ENCODE assay signal across 18 cellular contexts in genomic region chr3:37688756-37689155, GRCh38.
A peak's percentile ranks its signal among the peaks of the same experiment; 100 is the strongest.
DNase-seq lines count a peak whose midpoint lies in the region; ATAC-seq, FAIRE-seq and TF ChIP-seq lines count a peak whose summit lies in the region.
"Had no signal": no experiment of that assay in that cellular context is flagged by ENCODE, and none has a peak within 500 bp of the region (broad histone marks: within the 10 kb centered on the region; RNA-seq: fewer than 3 reads in every experiment).

No MANE protein-coding gene starts in this region.

- peaks cover 0 to 2% of the 10 kb centered on the region in 2 donors for H3K27me3 Mint-ChIP-seq in natural killer cell treated with Interleukin-12 subunit alpha and Interleukin-12 subunit beta and Interleukin-15 and Interleukin-18, amount 100 ng/mL, for 72 hours
- H3K27me3 Mint-ChIP-seq in natural killer cell (ENCODE audit: low read depth in 2 of 2) = no peaks in the 10 kb centered on the region
- H3K27me3 Mint-ChIP-seq: CD8-positive, alpha-beta memory T cell had no signal

- H3K9me3 Mint-ChIP-seq in natural killer cell treated with Interleukin-12 subunit alpha and Interleukin-12 subunit beta and Interleukin-15 and Interleukin-18, amount 100 ng/mL, for 72 hours = no peaks in the 10 kb centered on the region
- H3K9me3 Mint-ChIP-seq in natural killer cell = no peaks in the 10 kb centered on the region
- H3K9me3 Mint-ChIP-seq: CD8-positive, alpha-beta memory T cell had no signal

- no peak overlapping the region for H3K27ac Mint-ChIP-seq in natural killer cell treated with Interleukin-12 subunit alpha and Interleukin-12 subunit beta and Interleukin-15 and Interleukin-18, amount 100 ng/mL, for 72 hours
- H3K27ac Mint-ChIP-seq in natural killer cell = no peak overlapping the region
- H3K27ac Mint-ChIP-seq: CD4-positive, CD25-positive, alpha-beta regulatory T cell; CD8-positive, alpha-beta memory T cell had no signal

- ATAC-seq in natural killer cell treated with Interleukin-12 subunit alpha and Interleukin-12 subunit beta and Interleukin-15 and Interleukin-18, amount 100 ng/mL, for 72 hours = peak; percentile 17 to 50
- ATAC-seq in natural killer cell = no peak
- ATAC-seq in HG03378 (IDR thresholded peaks at IDR 0.05; ENCODE audit: unreplicated experiment) = no peak
- ATAC-seq in GM19455 (IDR thresholded peaks at IDR 0.05; ENCODE audit: unreplicated experiment) = no peak

- no peaks in the 10 kb centered on the region for H3K36me3 ChIP-seq in bronchial epithelial cell (ENCODE audit: control insufficient read depth, insufficient read depth, low read length)
- H3K36me3 ChIP-seq: BE2C, HAP-1 had no signal

- no peak overlapping the region for H3K4me3 Mint-ChIP-seq in natural killer cell treated with Interleukin-12 subunit alpha and Interleukin-12 subunit beta and Interleukin-15 and Interleukin-18, amount 100 ng/mL, for 72 hours
- H3K4me3 Mint-ChIP-seq in natural killer cell = no peak overlapping the region
- H3K4me3 Mint-ChIP-seq: CD4-positive, CD25-positive, alpha-beta regulatory T cell; CD8-positive, alpha-beta memory T cell had no signal

- intact Hi-C loops in natural killer cell (cut with micrococcal nuclease) = no loop called here

- no peak for DNase-seq in natural killer cell treated with Interleukin-12 subunit alpha and Interleukin-12 subunit beta and Interleukin-15 and Interleukin-18, amount 100 ng/mL, for 72 hours (ENCODE audit: low spot score)
- DNase-seq in natural killer cell (no peak), bronchial epithelial cell (ENCODE audit: low read depth) (peak; percentile 14), kidney tubule cell (ENCODE audit: low spot score) (peak; percentile 81)
- DNase-seq: BE2C; Caco-2; CD4-positive, CD25-positive, alpha-beta regulatory T cell; CD8-positive, alpha-beta memory T cell; GM23248; IMR-90 had no signal

- TF ChIP-seq CTCF in natural killer cell (IDR thresholded peaks at IDR 0.05) (no peak), bronchial epithelial cell (IDR thresholded peaks at IDR 0.05; ENCODE audit: insufficient read depth, low read length, severe bottlenecking) (no peak)

- H3K27me3 ChIP-seq in bronchial epithelial cell (ENCODE audit: control insufficient read depth, insufficient read depth, low read length) = no peaks in the 10 kb centered on the region
- H3K27me3 ChIP-seq: BE2C had no signal

- no peaks in the 10 kb centered on the region for H3K4me1 Mint-ChIP-seq in natural killer cell treated with Interleukin-12 subunit alpha and Interleukin-12 subunit beta and Interleukin-15 and Interleukin-18, amount 100 ng/mL, for 72 hours (ENCODE audit: low read depth in 2 of 2)
- no peaks in the 10 kb centered on the region for H3K4me1 Mint-ChIP-seq in natural killer cell
- H3K4me1 Mint-ChIP-seq: CD4-positive, CD25-positive, alpha-beta regulatory T cell; CD8-positive, alpha-beta memory T cell had no signal

- no peak overlapping the region for H3K4me3 ChIP-seq in bronchial epithelial cell (ENCODE audit: low read depth, low read length)
- H3K4me3 ChIP-seq: GM23248, HAP-1 had no signal

- no peak for FAIRE-seq in bronchial epithelial cell (lab: Jason Lieb, UNC)
- FAIRE-seq: D721Med, G401.6, GM12891, GM19239, HTR-8/SVneo had no signal

- H3K36me3 Mint-ChIP-seq in natural killer cell treated with Interleukin-12 subunit alpha and Interleukin-12 subunit beta and Interleukin-15 and Interleukin-18, amount 100 ng/mL, for 72 hours = no peaks in the 10 kb centered on the region
- no peaks in the 10 kb centered on the region for H3K36me3 Mint-ChIP-seq in natural killer cell
- H3K36me3 Mint-ChIP-seq: CD4-positive, CD25-positive, alpha-beta regulatory T cell; CD8-positive, alpha-beta memory T cell had no signal

Comparison
In these comparisons a context has a peak if more than half of its experiments do, and no peak if none do; other contexts are left out.
1. ATAC-seq: peak in natural killer cell treated with Interleukin-12 subunit alpha and Interleukin-12 subunit beta and Interleukin-15 and Interleukin-18, amount 100 ng/mL, for 72 hours (2 of 2); none in natural killer cell (0 of 3), HG03378 (single experiment) and GM19455 (single experiment).
2. DNase-seq: peak in bronchial epithelial cell (single experiment) and kidney tubule cell (single experiment); none in natural killer cell treated with Interleukin-12 subunit alpha and Interleukin-12 subunit beta and Interleukin-15 and Interleukin-18, amount 100 ng/mL, for 72 hours (single experiment) and natural killer cell (single experiment).